13 cellular contexts compared by ENCODE assay signal in the genomic region with DNA sequence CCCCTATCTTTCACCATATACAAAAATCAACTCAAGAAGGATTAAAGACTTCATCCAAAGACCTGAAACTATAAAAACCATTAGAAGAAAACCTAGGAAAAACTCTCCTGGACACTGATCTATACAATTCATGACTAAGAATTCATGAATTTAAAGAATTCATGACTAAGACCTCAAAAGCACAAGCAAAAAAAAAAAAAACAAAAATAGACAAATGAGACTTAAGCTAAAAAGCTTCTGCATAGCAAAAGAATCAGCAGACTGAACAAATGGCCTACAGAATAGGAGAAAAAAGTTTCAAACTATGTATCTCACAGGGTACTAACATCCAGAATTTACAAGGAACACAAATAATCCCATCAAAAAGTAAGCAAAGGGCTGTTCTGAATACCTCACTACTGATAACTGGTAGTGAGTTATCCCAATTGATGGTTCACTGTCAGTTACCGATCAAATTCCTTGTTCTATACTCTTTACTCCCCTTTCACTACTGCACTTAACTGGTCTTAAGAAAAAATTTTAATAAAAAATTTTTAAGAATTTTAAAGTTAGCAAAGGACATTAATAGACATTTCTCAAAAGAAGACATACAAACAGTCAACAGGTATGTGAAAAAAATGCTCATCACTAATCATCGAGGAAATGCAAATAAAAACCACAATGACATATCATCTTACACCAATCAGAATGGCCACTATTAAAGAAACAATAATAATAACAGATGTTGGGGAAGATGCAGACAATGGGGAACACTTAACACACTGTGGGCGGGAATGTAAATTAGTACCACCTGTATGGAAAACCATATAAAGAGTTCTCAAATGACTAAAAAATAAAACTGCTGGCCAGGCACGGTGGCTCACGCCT. TPM values are rescaled to one million over a fixed set of nuclear protein-coding genes. Genes with fewer than 3 reads are reported as not detected.
A peak's percentile ranks its signal among the peaks of the same experiment; 100 is the strongest.
DNase-seq lines count a peak whose midpoint lies in the region; ATAC-seq, FAIRE-seq and TF ChIP-seq lines count a peak whose summit lies in the region.
"Had no signal": no experiment of that assay in that cellular context is flagged by ENCODE, and none has a peak within 500 bp of the region (broad histone marks: within the 10 kb centered on the region; RNA-seq: fewer than 3 reads in every experiment).

No MANE protein-coding gene starts in this region.

- H4K5ac ChIP-seq in mesendoderm (ENCODE audit: low read length), result no peak overlapping the region

- H3K9ac ChIP-seq in GM12878 (ENCODE audit: control insufficient read depth, insufficient read depth, low read length), result no peak overlapping the region
- no peak overlapping the region for H3K9ac ChIP-seq in mesendoderm (ENCODE audit: low read length)

- ATAC-seq in GM12878 (no peak), upper lobe of right lung (peak; percentile 12), HG02981 (IDR thresholded peaks at IDR 0.05; ENCODE audit: unreplicated experiment) (no peak)

- FAIRE-seq in GM12878 (lab: Jason Lieb, UNC), result no peak

- H2BK5ac ChIP-seq in mesendoderm (ENCODE audit: low read length), result no peak overlapping the region

- H3K27me3 ChIP-seq in GM12878 (replicated peaks in 1 of 2; ENCODE audit: control insufficient read depth in 2 of 2, insufficient read depth in 2 of 2, low read length in 1 of 2) (no peaks in the 10 kb centered on the region), upper lobe of right lung (no peaks in the 10 kb centered on the region), mesendoderm (ENCODE audit: insufficient read depth, low read length, poor library complexity) (no peaks in the 10 kb centered on the region)
- H3K27me3 ChIP-seq: adrenal gland, sigmoid colon had no signal

- RAD21 ChIA-PET in GM12878 (lab: Charles Lee; ENCODE audit: unreplicated experiment), result no interaction called here

- H3K18ac ChIP-seq in mesendoderm (ENCODE audit: low read length), result no peak overlapping the region

- in situ Hi-C loops in GM12878 (cut with MboI), result no loop called here

- CTCF ChIA-PET in GM12878 (lab: Yijun Ruan, JAX), result no interaction called here

- peaks cover 48% of the 10 kb centered on the region for H3K79me2 ChIP-seq in GM12878 (ENCODE audit: control insufficient read depth, insufficient read depth, low read length)
- peaks cover 16% of the 10 kb centered on the region for H3K79me2 ChIP-seq in mesendoderm (ENCODE audit: control insufficient read depth, insufficient read depth, low read length)

- WGBS in GM12878 (ENCODE audit: insufficient coverage, insufficient replicate concordance, low lambda C conversion rate, missing lambda C conversion rate), result 33% methylated on average over 5 of the region's 5 CpGs
- WGBS in mesendoderm (ENCODE audit: extremely low coverage, insufficient coverage, low lambda C conversion rate), result no CpG with 5 or more reads among the region's 5 CpGs

- no peak for TF ChIP-seq POLR2A in GM12878 (IDR thresholded peaks at IDR 0.05; ENCODE audit: low read depth, low read length)

- no peak for TF ChIP-seq CTCF in GM12878 (IDR thresholded peaks at IDR 0.05 in 2 of 3, conservative IDR thresholded peaks at IDR 0.05 in 1 of 3; ENCODE audit: control insufficient read depth in 2 of 3, extremely low read depth in 1 of 3, insufficient read depth in 1 of 3, low read depth in 3 of 3, low read length in 3 of 3)
- TF ChIP-seq CTCF in upper lobe of right lung (IDR thresholded peaks at IDR 0.05), result no peak

- H4K8ac ChIP-seq in mesendoderm (ENCODE audit: low read depth, low read length), result no peak overlapping the region

- SMC1A ChIA-PET in GM12878 (lab: Charles Lee; ENCODE audit: uncharacterized antibody, unreplicated experiment), result interaction anchor here (0.6 kb wide), 1 partner anchor 12 kb away, joined by 3 read pairs; no protein-coding TSS in a partner anchor

- H3K4me2 ChIP-seq in GM12878 (ENCODE audit: control insufficient read depth, insufficient read depth), result no peak overlapping the region
- H3K4me2 ChIP-seq in mesendoderm (ENCODE audit: low read length), result no peak overlapping the region

- H3K27ac ChIP-seq in GM12878 (ENCODE audit: control insufficient read depth, insufficient read depth), result no peak overlapping the region
- no peak overlapping the region for H3K27ac ChIP-seq in upper lobe of right lung
- H3K27ac ChIP-seq in mesendoderm (ENCODE audit: low read depth, low read length), result no peak overlapping the region
- H3K27ac ChIP-seq: adrenal gland, sigmoid colon had no signal

- H3K36me3 ChIP-seq in GM12878 (ENCODE audit: control insufficient read depth in 2 of 2, insufficient read depth in 2 of 2, low read length in 1 of 2), result no peaks in the 10 kb centered on the region
- H3K36me3 ChIP-seq in upper lobe of right lung, result no peaks in the 10 kb centered on the region
- H3K36me3 ChIP-seq in mesendoderm (ENCODE audit: control insufficient read depth, insufficient read depth, low read length), result no peaks in the 10 kb centered on the region
- H3K36me3 ChIP-seq: adrenal gland, sigmoid colon had no signal

- H3K4ac ChIP-seq in mesendoderm (ENCODE audit: low read depth, low read length), result no peak overlapping the region

- no peaks in the 10 kb centered on the region; the same call in 1 of the 2 replicates for H4K20me1 ChIP-seq in GM12878 (ENCODE audit: control insufficient read depth, insufficient read depth)

- POLR2A ChIA-PET in GM12878 (lab: Charles Lee), result no interaction called here

- BruUV-seq in GM12878 (replicated peaks; lab: Mats Ljungman, UMichigan), result no TSS peak

- no peak for TF ChIP-seq EP300 in GM12878 (IDR thresholded peaks at IDR 0.05; ENCODE audit: borderline replicate concordance in 1 of 2, control insufficient read depth in 1 of 2, low read depth in 2 of 2, low read length in 2 of 2)

- intact Hi-C loops in GM12878 (cut with micrococcal nuclease; ENCODE audit: unreplicated experiment), result no loop called here
- intact Hi-C loops in upper lobe of right lung (cut with DNase I), result no loop called here

- TF ChIP-seq RAD21 in GM12878 (IDR thresholded peaks at IDR 0.05; ENCODE audit: insufficient read depth, low read depth, low read length), result no peak

- H3K23ac ChIP-seq in mesendoderm (ENCODE audit: low read length), result no peak overlapping the region

- DNase-seq in HS-5 (ENCODE audit: low read depth) (peak; percentile 19), GM12878 (ENCODE audit: low read depth, low spot score) (no peak), kidney tubule cell (ENCODE audit: low spot score) (peak; percentile 61), upper lobe of right lung (no peak), mesendoderm (no peak)
- DNase-seq in activated CD4-positive, CD25-positive, alpha-beta regulatory T cell treated with anti-CD3 and anti-CD28 coated beads, Interleukin-2, amount 50 U/mL, for 72 hours, result no peak
- DNase-seq: activated CD8-positive, alpha-beta memory T cell treated with anti-CD3 and anti-CD28 coated beads, Interleukin-2, amount 50 U/mL, for 48 hours; adrenal gland; CD8-positive, alpha-beta memory T cell; naive B cell; NCI-H2081 treated with DMSO at 0.1 percent for 48 hours; sigmoid colon had no signal

- H2AK5ac ChIP-seq in mesendoderm (ENCODE audit: low read length), result no peak overlapping the region

- H2BK120ac ChIP-seq in mesendoderm (ENCODE audit: low read depth, low read length), result no peak overlapping the region

- no peak overlapping the region for H3K56ac ChIP-seq in mesendoderm (ENCODE audit: low read length)

- H3K4me3 ChIP-seq in GM12878, result no peak overlapping the region
- no peak overlapping the region for H3K4me3 ChIP-seq in upper lobe of right lung
- no peak overlapping the region for H3K4me3 ChIP-seq in mesendoderm (ENCODE audit: low read length)
- H3K4me3 ChIP-seq: adrenal gland, sigmoid colon had no signal

- H3K9me3 ChIP-seq in GM12878 (replicated peaks; ENCODE audit: control insufficient read depth, insufficient read depth, low read length), result no peaks in the 10 kb centered on the region; the same call in 2 of the 3 replicates
- H3K9me3 ChIP-seq in upper lobe of right lung, result no peaks in the 10 kb centered on the region
- H3K9me3 ChIP-seq: adrenal gland had no signal

- H3K79me1 ChIP-seq in mesendoderm (ENCODE audit: low read length), result peaks cover 2% of the 10 kb centered on the region

- H2BK15ac ChIP-seq in mesendoderm (replicated peaks; ENCODE audit: low read depth), result no peak overlapping the region

- no peak overlapping the region for H2AFZ ChIP-seq in GM12878 (ENCODE audit: control insufficient read depth, low read depth, low read length)

- H3K4me1 ChIP-seq in GM12878 (ENCODE audit: control insufficient read depth, insufficient read depth, low read length) (no peaks in the 10 kb centered on the region), upper lobe of right lung (no peaks in the 10 kb centered on the region), mesendoderm (ENCODE audit: control insufficient read depth, low read depth, low read length) (no peaks in the 10 kb centered on the region)

RNA-seq across cellular contexts. Expression of a gene that starts 33.2 kb away (rescaled TPM):
- total RNA-seq in GM12878 (2013; cell fraction: nucleolus; rRNA removed), result 533 and 539 TPM in 2 replicates
- total RNA-seq in GM12878 (2014; rRNA removed), result 18.6 and 23.9 TPM in 2 replicates
- total RNA-seq in GM12878 (2014; rRNA removed; fragmentation: Illumina TruSeq; extraction: Trizol), result 22.5 and 24.4 TPM in 2 replicates
- 45.2 and 51.0 TPM in 2 replicates for total RNA-seq in GM12878 (2021)
- polyA plus RNA-seq in GM12878 (2011; ENCODE audit: low read depth), result 20.5 TPM
- polyA plus RNA-seq in GM12878 (2011; rRNA removed), result 20.1 and 21.5 TPM in 2 replicates
- polyA plus RNA-seq in GM12878 (2011; cell fraction: cytosol; rRNA removed), result 19.0 and 25.0 TPM in 2 replicates
- 45.9 and 55.3 TPM in 2 replicates for polyA plus RNA-seq in GM12878 (2011; cell fraction: nucleus; rRNA removed)
- polyA plus RNA-seq in GM12878 (2012), result 18.9 and 21.4 TPM in 2 replicates
- polyA plus RNA-seq in GM12878 (2014; fragmentation: Illumina TruSeq; extraction: Trizol), result 23.2 and 27.7 TPM in 2 replicates
- polyA plus RNA-seq in GM12878 (2014; fragmentation: Nextera tagmentation; extraction: Ambion mirVana), result 10 to 100 TPM in 1 of 2 experiments, 1 to 10 TPM in 1; 3.3 to 11.0 TPM
- polyA plus RNA-seq in GM12878 (2014; rRNA removed), result 16.4 and 19.7 TPM in 2 replicates
- polyA plus RNA-seq in GM12878 (2016; fragmentation: Nextera tagmentation; extraction: Ambion mirVana), result 10 to 100 TPM; 10.9 to 14.4 TPM
- polyA minus RNA-seq in GM12878 (2011; rRNA and poly(A)+ RNA removed), result 90.8 and 145 TPM in 2 replicates
- 31.4 and 32.6 TPM in 2 replicates for polyA minus RNA-seq in GM12878 (2011; cell fraction: cytosol; rRNA and poly(A)+ RNA removed)
- polyA minus RNA-seq in GM12878 (2011; cell fraction: nucleus; rRNA and poly(A)+ RNA removed), result 97.8 and 125 TPM in 2 replicates
- 99.0 TPM for total RNA-seq in upper lobe of right lung
- polyA plus RNA-seq in mesendoderm (2013, experiment 1 of 2), result 5.2 TPM
- polyA plus RNA-seq in mesendoderm (2013, experiment 2 of 2), result 5.1 TPM

Comparison
In these comparisons a context has a peak if more than half of its experiments do, and no peak if none do; other contexts are left out.
1. DNase-seq: peak in HS-5 (single experiment) and kidney tubule cell (single experiment); none in GM12878 (single experiment), upper lobe of right lung (single experiment), activated CD4-positive, CD25-positive, alpha-beta regulatory T cell treated with anti-CD3 and anti-CD28 coated beads, Interleukin-2, amount 50 U/mL, for 72 hours (single experiment) and mesendoderm (single experiment).